22 cellular contexts compared by ENCODE assay signal in the genomic region with DNA sequence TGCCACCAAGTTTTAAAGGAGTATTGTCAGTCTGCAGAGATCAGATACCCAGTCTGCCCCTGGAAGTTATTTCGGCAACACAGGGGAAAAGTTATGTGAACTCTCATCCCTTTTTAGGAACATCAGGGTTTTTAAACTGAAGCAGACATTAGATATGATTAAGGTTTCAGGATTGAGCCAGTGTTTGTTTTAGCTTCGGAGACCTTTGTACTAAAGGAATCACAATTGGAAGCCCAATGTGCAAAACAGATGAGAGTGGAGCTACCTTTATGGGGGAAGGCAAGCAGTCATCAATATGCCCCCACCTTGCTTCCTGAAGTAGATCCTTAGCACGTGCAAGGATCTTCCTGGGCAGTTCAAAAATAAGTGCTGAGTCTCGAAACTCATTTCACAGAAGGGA. TPM values are rescaled to one million over a fixed set of nuclear protein-coding genes. Genes with fewer than 3 reads are reported as not detected.
A peak's percentile ranks its signal among the peaks of the same experiment; 100 is the strongest.
DNase-seq lines count a peak whose midpoint lies in the region; ATAC-seq, FAIRE-seq and TF ChIP-seq lines count a peak whose summit lies in the region.
"Had no signal": no experiment of that assay in that cellular context is flagged by ENCODE, and none has a peak within 500 bp of the region (broad histone marks: within the 10 kb centered on the region; RNA-seq: fewer than 3 reads in every experiment).

No MANE protein-coding gene starts in this region.

- H3K27ac ChIP-seq in cardiac muscle cell (peak overlapping the region; percentile 59), heart right ventricle (no peak overlapping the region)
- H3K27ac ChIP-seq: BLaER1 treated with 17β-estradiol and CSF1 and Interleukin-3, amounts not matched to agents 10 nM and 100 nM; GM23248; RWPE1 had no signal

- peaks cover 22% of the 10 kb centered on the region for H3K4me1 ChIP-seq in cardiac muscle cell (ENCODE audit: low read depth)
- H3K4me1 ChIP-seq in heart right ventricle: peaks cover 0 to 23% (median 4%) of the 10 kb centered on the region in 9 donors
- H3K4me1 ChIP-seq: BLaER1 treated with 17β-estradiol and CSF1 and Interleukin-3, amounts not matched to agents 10 nM and 100 nM had no signal

- H3K27me3 ChIP-seq in cardiac muscle cell: no peaks in the 10 kb centered on the region
- H3K27me3 ChIP-seq in heart right ventricle: no peaks in the 10 kb centered on the region
- H3K27me3 ChIP-seq: BLaER1 treated with 17β-estradiol and CSF1 and Interleukin-3, amounts not matched to agents 10 nM and 100 nM had no signal

- 71 to 75% methylated on average over 4 of the region's 4 CpGs for WGBS in heart right ventricle, 2 donors

- FAIRE-seq in H54 (lab: Jason Lieb, UNC): no peak
- FAIRE-seq: A204.1, GM18507 had no signal

- intact Hi-C loops in heart right ventricle (cut with DNase I): no loop called here
- intact Hi-C loops in left colon (cut with DNase I, micrococcal nuclease): no loop called here

- TF ChIP-seq CTCF in cardiac muscle cell (IDR thresholded peaks at IDR 0.05; ENCODE audit: low read depth, low read length) (no peak), heart right ventricle (IDR thresholded peaks at IDR 0.05) (no peak)

- TF ChIP-seq POLR2A in H54 (IDR thresholded peaks at IDR 0.05; ENCODE audit: low read depth, low read length): no peak

- H3K4me3 ChIP-seq in cardiac muscle cell (no peak overlapping the region), heart right ventricle (no peak overlapping the region)
- H3K4me3 ChIP-seq: BLaER1 treated with 17β-estradiol and CSF1 and Interleukin-3, amounts not matched to agents 10 nM and 100 nM; GM23248 had no signal

- H3K36me3 ChIP-seq in cardiac muscle cell (no peaks in the 10 kb centered on the region), heart right ventricle (peaks cover 0 to 7% (median 0%) of the 10 kb centered on the region in 9 donors)
- H3K36me3 ChIP-seq: BLaER1 treated with 17β-estradiol and CSF1 and Interleukin-3, amounts not matched to agents 10 nM and 100 nM had no signal

- DNase-seq in cardiac muscle cell (ENCODE audit: low read depth in 1 of 2, low spot score in 1 of 2) (no peak), heart right ventricle (no peak), HuH-7 (ENCODE audit: low spot score) (peak; percentile 19), left colon (no peak), cerebellar nuclear complex (lab: John Stamatoyannopoulos, UW) (no peak), H54 (ENCODE audit: insufficient read length, low spot score) (no peak)
- DNase-seq: CD4-positive, alpha-beta memory T cell; COR-L47; DMS53; GM23248; HCEC 1CT; NCI-H1048; NCI-H2107; NCI-H446 treated with DMSO at 0.1 percent for 48 hours; NCI-H526 had no signal

- ATAC-seq in heart right ventricle: no peak
- ATAC-seq in left colon: peak; percentile 41
- no peak for ATAC-seq in GM21367 (IDR thresholded peaks at IDR 0.05; ENCODE audit: unreplicated experiment)
- ATAC-seq: Panc1 had no signal

- no peaks in the 10 kb centered on the region for H3K9me3 ChIP-seq in cardiac muscle cell (ENCODE audit: low read depth)
- no peaks in the 10 kb centered on the region for H3K9me3 ChIP-seq in heart right ventricle
- H3K9me3 ChIP-seq: BLaER1 treated with 17β-estradiol and CSF1 and Interleukin-3, amounts not matched to agents 10 nM and 100 nM had no signal

RNA-seq across cellular contexts. Expression of a gene that starts 39.5 kb away (rescaled TPM):
- total RNA-seq in cardiac muscle cell: 70.3 and 73.1 TPM in 2 replicates
- polyA plus RNA-seq in cardiac muscle cell: 93.7 and 116 TPM in 2 replicates
- total RNA-seq in heart right ventricle: 100 to 1,000 TPM in 2 of 10 donors, 10 to 100 TPM in 8; 27.5 to 118 (median 60.7) TPM
- polyA plus RNA-seq in heart right ventricle: 10 to 100 TPM in 1 of 2 donors, 1 to 10 TPM in 1; 9.5 to 18.4 TPM
- total RNA-seq in left colon: 1 to 10 TPM; 2.8 to 4.6 TPM
- total RNA-seq: OCI-LY7 had no signal
- polyA plus RNA-seq: CD4-positive, alpha-beta memory T cell had no signal

Comparison
In these comparisons a context has a peak if more than half of its experiments do, and no peak if none do; other contexts are left out.
1. RNA of a gene that starts 39.5 kb away (total RNA-seq): 70.3 to 73.1 TPM in cardiac muscle cell and 27.5 to 118 TPM in heart right ventricle; 2.8 to 4.6 TPM in left colon; every median in the first group is over 4 times any median in the second.